1 cellular context compared by ENCODE assay signal in the genomic region with DNA sequence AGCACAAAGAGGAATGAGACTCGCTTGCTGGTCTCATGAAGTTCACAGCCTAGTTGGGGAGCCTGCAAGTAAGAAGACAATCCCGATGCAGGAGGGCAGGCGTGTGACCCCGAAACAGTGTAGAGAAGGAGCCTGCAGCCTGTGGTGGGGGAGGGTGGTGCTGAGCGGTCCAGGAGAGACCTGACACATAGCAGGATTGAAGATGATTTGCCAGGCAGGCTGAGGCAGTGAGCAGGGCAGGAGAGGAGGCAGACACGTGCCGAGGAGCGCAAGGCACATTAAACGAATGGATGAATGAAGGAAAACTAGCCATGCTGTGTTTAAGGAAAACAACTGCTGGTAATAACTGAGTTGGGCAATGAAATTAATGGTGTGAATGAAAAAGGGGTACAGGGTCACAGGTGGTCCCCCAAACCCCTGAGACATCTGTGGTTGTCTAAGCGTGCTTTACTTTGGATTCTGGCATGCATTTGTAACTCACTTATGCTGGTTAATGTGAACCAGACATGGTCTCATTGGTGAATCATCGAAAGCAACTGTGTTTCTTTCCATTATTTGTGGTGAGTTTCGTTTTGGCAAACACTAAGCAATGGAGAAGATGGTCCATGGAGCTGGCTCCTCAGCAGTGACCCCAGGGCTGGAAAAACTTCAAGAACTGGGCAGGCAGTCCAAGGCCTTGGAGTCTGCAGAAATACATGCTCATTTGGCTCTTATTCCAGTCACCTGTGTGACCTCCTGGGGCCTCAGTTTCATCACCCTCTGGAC.
TF ChIP-seq lines count a peak whose summit lies in the region.

No MANE protein-coding gene starts in this region.

TF ChIP-seq in endothelial cell of umbilical vein, 7 proteins besides CTCF, POLR2A, EP300 and RAD21:
- no peak for TF ChIP-seq MYC (IDR thresholded peaks at IDR 0.05; ENCODE audit: low read depth, low read length)
- TF ChIP-seq GATA2 (IDR thresholded peaks at IDR 0.05; ENCODE audit: insufficient read depth, insufficient read length, low read depth, low read length), result no peak
- no peak for TF ChIP-seq POLR2AphosphoS5 (IDR thresholded peaks at IDR 0.05; ENCODE audit: insufficient read depth, low read depth, low read length)
- TF ChIP-seq JUN (IDR thresholded peaks at IDR 0.05; ENCODE audit: borderline replicate concordance, insufficient read depth, insufficient read length, low read depth), result no peak
- TF ChIP-seq FOS (IDR thresholded peaks at IDR 0.05; ENCODE audit: borderline replicate concordance, insufficient read depth, low read length), result no peak
- no peak for TF ChIP-seq EZH2 (IDR thresholded peaks at IDR 0.05; ENCODE audit: borderline replicate concordance, low read depth, low read length, severe bottlenecking)
- TF ChIP-seq, protein P1, sequence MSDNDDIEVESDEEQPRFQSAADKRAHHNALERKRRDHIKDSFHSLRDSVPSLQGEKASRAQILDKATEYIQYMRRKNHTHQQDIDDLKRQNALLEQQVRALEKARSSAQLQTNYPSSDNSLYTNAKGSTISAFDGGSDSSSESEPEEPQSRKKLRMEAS (IDR thresholded peaks at IDR 0.05; ENCODE audit: insufficient read depth, insufficient read length), result no peak
